In the genomic region with DNA sequence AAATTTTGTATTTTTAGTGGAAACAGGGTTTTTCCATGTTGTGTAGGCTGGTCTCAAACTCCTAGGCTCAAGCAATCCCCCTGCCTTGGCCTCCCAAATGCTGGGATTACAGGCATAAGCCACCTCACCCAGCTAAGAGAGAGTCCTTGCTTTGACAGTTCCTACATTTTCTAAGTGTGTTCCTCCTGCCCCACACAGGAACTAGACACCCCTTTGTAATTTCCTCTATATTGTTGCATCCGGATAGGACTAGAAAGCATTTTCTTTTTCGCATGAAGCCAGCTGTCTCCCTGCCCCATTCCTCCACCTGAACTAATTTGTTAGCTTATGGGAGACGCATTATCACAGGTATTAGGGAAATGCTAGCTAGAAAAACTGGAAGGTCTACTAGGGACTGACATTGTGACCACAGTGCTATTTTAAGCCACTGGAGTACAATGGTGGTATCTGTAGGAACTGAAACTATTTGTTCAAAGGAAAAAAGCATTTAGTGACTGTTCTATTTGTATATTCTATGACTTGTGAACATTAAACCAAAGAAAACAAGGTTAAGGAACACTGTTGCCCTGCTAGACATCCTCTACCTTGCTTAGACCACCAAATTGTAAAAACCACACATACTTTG, we compare ENCODE assay signal across 9 cellular contexts.
DNase-seq lines count a peak whose midpoint lies in the region; ATAC-seq, FAIRE-seq and TF ChIP-seq lines count a peak whose summit lies in the region.
"Had no signal": no experiment of that assay in that cellular context is flagged by ENCODE, and none has a peak within 500 bp of the region (broad histone marks: within the 10 kb centered on the region; RNA-seq: fewer than 3 reads in every experiment).

No MANE protein-coding gene starts in this region.

- H3K27ac ChIP-seq in breast epithelium (peak overlapping the region; percentile 62 to 66), GM12878 (ENCODE audit: control insufficient read depth, insufficient read depth) (0 out of 2 replicates have a peak overlapping the region, but pooled peaks have one; percentile 8), suprapubic skin (peak overlapping the region; percentile 0)
- H3K27ac ChIP-seq: transverse colon had no signal

- no peak overlapping the region for H3K4me3 Mint-ChIP-seq in MCF 10A (ENCODE audit: unreplicated experiment)

- no peaks in the 10 kb centered on the region for H3K27me3 ChIP-seq in breast epithelium
- H3K27me3 ChIP-seq in GM12878 (replicated peaks in 1 of 2; ENCODE audit: control insufficient read depth in 2 of 2, insufficient read depth in 2 of 2, low read length in 1 of 2): no peaks in the 10 kb centered on the region
- H3K27me3 ChIP-seq in suprapubic skin: no peaks in the 10 kb centered on the region
- H3K27me3 ChIP-seq: transverse colon had no signal

- no peaks in the 10 kb centered on the region for H4K20me1 ChIP-seq in GM12878 (ENCODE audit: control insufficient read depth, insufficient read depth)

- H3K36me3 ChIP-seq in breast epithelium: no peaks in the 10 kb centered on the region
- H3K36me3 ChIP-seq in GM12878 (ENCODE audit: control insufficient read depth in 2 of 2, insufficient read depth in 2 of 2, low read length in 1 of 2): no peaks in the 10 kb centered on the region
- no peaks in the 10 kb centered on the region for H3K36me3 ChIP-seq in suprapubic skin
- H3K36me3 ChIP-seq: transverse colon had no signal

- BruUV-seq in MCF 10A (replicated peaks; lab: Mats Ljungman, UMichigan): no TSS peak
- no TSS peak for BruUV-seq in GM12878 (replicated peaks; lab: Mats Ljungman, UMichigan)

- RAD21 ChIA-PET in GM12878 (lab: Charles Lee; ENCODE audit: unreplicated experiment): interaction anchor here (1.1 to 3.5 kb wide), 8 partner anchors 11 to 499 kb away, joined by 3 to 15 read pairs (median 4); no protein-coding TSS in a partner anchor

- H2AFZ ChIP-seq in GM12878 (ENCODE audit: control insufficient read depth, low read depth, low read length): no peak overlapping the region

- H3K9me3 Mint-ChIP-seq in MCF 10A (ENCODE audit: unreplicated experiment): no peaks in the 10 kb centered on the region

- peak overlapping the region; percentile 52 for H3K4me2 ChIP-seq in GM12878 (ENCODE audit: control insufficient read depth, insufficient read depth)

- WGBS in GM12878 (ENCODE audit: insufficient coverage, insufficient replicate concordance, low lambda C conversion rate, missing lambda C conversion rate): 71% methylated on average over 3 of the region's 3 CpGs
- WGBS in suprapubic skin: 84% methylated on average over 3 of the region's 3 CpGs

- H3K4me1 ChIP-seq in breast epithelium (no peaks in the 10 kb centered on the region), GM12878 (ENCODE audit: control insufficient read depth, insufficient read depth, low read length) (peaks cover 16% of the 10 kb centered on the region), suprapubic skin (no peaks in the 10 kb centered on the region)
- H3K4me1 ChIP-seq: transverse colon had no signal

- TF ChIP-seq CTCF in breast epithelium (IDR thresholded peaks at IDR 0.05): no peak
- no peak for TF ChIP-seq CTCF in MCF 10A (IDR thresholded peaks at IDR 0.05; ENCODE audit: unreplicated experiment)
- TF ChIP-seq CTCF in GM12878 (IDR thresholded peaks at IDR 0.05 in 2 of 3, conservative IDR thresholded peaks at IDR 0.05 in 1 of 3; ENCODE audit: control insufficient read depth in 2 of 3, extremely low read depth in 1 of 3, insufficient read depth in 1 of 3, low read depth in 3 of 3, low read length in 3 of 3): no peak
- TF ChIP-seq CTCF in suprapubic skin (IDR thresholded peaks at IDR 0.05): no peak
- no peak for TF ChIP-seq CTCF in D721Med (IDR thresholded peaks at IDR 0.05; ENCODE audit: insufficient read depth, missing control alignments)

- TF ChIP-seq POLR2A in breast epithelium (IDR thresholded peaks at IDR 0.05) (no peak), GM12878 (IDR thresholded peaks at IDR 0.05; ENCODE audit: low read depth, low read length) (no peak), suprapubic skin (IDR thresholded peaks at IDR 0.05) (no peak)

- no peaks in the 10 kb centered on the region for H3K9me3 ChIP-seq in breast epithelium
- peaks cover 2% of the 10 kb centered on the region; the same call in 2 of the 3 replicates for H3K9me3 ChIP-seq in GM12878 (replicated peaks; ENCODE audit: control insufficient read depth, insufficient read depth, low read length)
- H3K9me3 ChIP-seq in suprapubic skin: no peaks in the 10 kb centered on the region
- H3K9me3 ChIP-seq: transverse colon had no signal

- POLR2A ChIA-PET in MCF 10A (lab: Yijun Ruan, JAX): interaction anchor here (0.6 kb wide), 1 partner anchor 36 kb away, joined by 3 read pairs; no protein-coding TSS in a partner anchor
- POLR2A ChIA-PET in GM12878 (lab: Charles Lee): interaction anchor here (1.4 kb wide), 1 partner anchor 13 kb away, joined by 3 read pairs; no protein-coding TSS in a partner anchor

- no peaks in the 10 kb centered on the region for H3K79me2 ChIP-seq in GM12878 (ENCODE audit: control insufficient read depth, insufficient read depth, low read length)

- no peaks in the 10 kb centered on the region for H3K36me3 Mint-ChIP-seq in MCF 10A (ENCODE audit: insufficient read depth, unreplicated experiment)

- H3K27me3 Mint-ChIP-seq in MCF 10A (ENCODE audit: insufficient read depth, unreplicated experiment): no peaks in the 10 kb centered on the region

- TF ChIP-seq EP300 in GM12878 (IDR thresholded peaks at IDR 0.05; ENCODE audit: borderline replicate concordance in 1 of 2, control insufficient read depth in 1 of 2, low read depth in 2 of 2, low read length in 2 of 2) (no peak), suprapubic skin (IDR thresholded peaks at IDR 0.05) (no peak)

- CTCF ChIA-PET in MCF 10A (lab: Yijun Ruan, JAX) (interaction anchor here (0.7 to 3.0 kb wide), 4 partner anchors 12 to 499 kb away, joined by 4 to 12 read pairs (median 4); no protein-coding TSS in a partner anchor), GM12878 (lab: Yijun Ruan, JAX) (interaction anchor here (0.7 to 4.4 kb wide), 12 partner anchors 9 to 1212 kb away, joined by 3 to 25 read pairs (median 4); no protein-coding TSS in a partner anchor)

- H3K4me3 ChIP-seq in breast epithelium (no peak overlapping the region), GM12878 (0 out of 2 replicates have a peak overlapping the region, but pooled peaks have one; percentile 5), suprapubic skin (no peak overlapping the region)
- H3K4me3 ChIP-seq: transverse colon had no signal

- no peak overlapping the region for H3K9ac ChIP-seq in GM12878 (ENCODE audit: control insufficient read depth, insufficient read depth, low read length)

- H3K4me1 Mint-ChIP-seq in MCF 10A (ENCODE audit: insufficient read depth, unreplicated experiment): peaks cover 6% of the 10 kb centered on the region

- no peak for TF ChIP-seq RAD21 in GM12878 (IDR thresholded peaks at IDR 0.05; ENCODE audit: insufficient read depth, low read depth, low read length)

- SMC1A ChIA-PET in GM12878 (lab: Charles Lee; ENCODE audit: uncharacterized antibody, unreplicated experiment): interaction anchor here (0.7 to 2.5 kb wide), 15 partner anchors 9 to 502 kb away, joined by 3 to 13 read pairs (median 4); no protein-coding TSS in a partner anchor

- intact Hi-C loops in breast epithelium (cut with DNase I; ENCODE audit: low total_unique reads) (no loop called here), MCF 10A (cut with micrococcal nuclease) (loop anchor here (2.0 kb wide), 1 partner anchor 500 kb away; no protein-coding TSS in a partner anchor), GM12878 (cut with micrococcal nuclease; ENCODE audit: unreplicated experiment) (loop anchor here (1.0 kb wide), 1 partner anchor 499 kb away; no protein-coding TSS in a partner anchor)

- in situ Hi-C loops in GM12878 (cut with MboI): no loop called here

- DNase-seq in breast epithelium (ENCODE audit: low spot score in 2 of 2) (no peak), MCF 10A (ENCODE audit: unreplicated experiment) (no peak), GM12878 (ENCODE audit: low read depth, low spot score) (no peak), suprapubic skin (ENCODE audit: low spot score in 2 of 2) (no peak), D721Med (ENCODE audit: insufficient read length, low spot score) (no peak), GM03348 (ENCODE audit: low spot score) (no peak), iPS-NIHi7 (ENCODE audit: extremely low spot score) (no peak)
- DNase-seq: transverse colon had no signal

- no peak overlapping the region for H3K27ac Mint-ChIP-seq in MCF 10A (ENCODE audit: low read depth, unreplicated experiment)

- FAIRE-seq in GM12878 (lab: Jason Lieb, UNC): no peak
- no peak for FAIRE-seq in D721Med (lab: Jason Lieb, UNC)

- ATAC-seq in HG03354 (IDR thresholded peaks at IDR 0.05; ENCODE audit: poor library complexity, severe bottlenecking, unreplicated experiment) (peak; percentile 82), GM12878 (peak; percentile 88)

TF ChIP-seq in GM12878, 131 proteins besides CTCF, POLR2A, EP300 and RAD21 (continues in another document):
- TF ChIP-seq EED (IDR thresholded peaks at IDR 0.05; ENCODE audit: low read depth): 0 out of 2 replicates have a peak, but pooled peaks have one; percentile 50
- no peak for TF ChIP-seq ZNF217 (IDR thresholded peaks at IDR 0.05)
- TF ChIP-seq, protein P1, sequence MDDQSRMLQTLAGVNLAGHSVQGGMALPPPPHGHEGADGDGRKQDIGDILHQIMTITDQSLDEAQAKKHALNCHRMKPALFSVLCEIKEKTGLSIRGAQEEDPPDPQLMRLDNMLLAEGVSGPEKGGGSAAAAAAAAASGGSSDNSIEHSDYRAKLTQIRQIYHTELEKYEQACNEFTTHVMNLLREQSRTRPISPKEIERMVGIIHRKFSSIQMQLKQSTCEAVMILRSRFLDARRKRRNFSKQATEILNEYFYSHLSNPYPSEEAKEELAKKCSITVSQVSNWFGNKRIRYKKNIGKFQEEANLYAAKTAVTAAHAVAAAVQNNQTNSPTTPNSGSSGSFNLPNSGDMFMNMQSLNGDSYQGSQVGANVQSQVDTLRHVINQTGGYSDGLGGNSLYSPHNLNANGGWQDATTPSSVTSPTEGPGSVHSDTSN (IDR thresholded peaks at IDR 0.05; ENCODE audit: insufficient replicate concordance, low read depth, low read length): no peak
- TF ChIP-seq ATF7 (IDR thresholded peaks at IDR 0.05; ENCODE audit: low read depth): 0 out of 2 replicates have a peak, but pooled peaks have one; percentile 31
- TF ChIP-seq NFIC (IDR thresholded peaks at IDR 0.05; ENCODE audit: low read depth, low read length): peak; percentile 67
- peak; percentile 6; the same call in 1 of the 2 replicates for TF ChIP-seq JUNB (IDR thresholded peaks at IDR 0.05)
- no peak for TF ChIP-seq EZH2 (IDR thresholded peaks at IDR 0.05; ENCODE audit: borderline replicate concordance, control insufficient read depth, low read depth, low read length)
- peak; percentile 84 to 86 for TF ChIP-seq IKZF2 (IDR thresholded peaks at IDR 0.05)
- TF ChIP-seq RUNX3 (IDR thresholded peaks at IDR 0.05; ENCODE audit: low read length): peak; percentile 89
- TF ChIP-seq MEF2B (IDR thresholded peaks at IDR 0.05; ENCODE audit: partially characterized antibody, poor library complexity, severe bottlenecking): peak; percentile 88
- TF ChIP-seq NR2C1 (IDR thresholded peaks at IDR 0.05): no peak
- no peak for TF ChIP-seq RAD51 (IDR thresholded peaks at IDR 0.05)

Comparison
In these comparisons a context has a peak if more than half of its experiments do, and no peak if none do; other contexts are left out.
1. H3K27ac ChIP-seq: peak in every context shown above with its lines; median percentile 64 in breast epithelium; 8 in GM12878; 0 in suprapubic skin.